In the genomic region with DNA sequence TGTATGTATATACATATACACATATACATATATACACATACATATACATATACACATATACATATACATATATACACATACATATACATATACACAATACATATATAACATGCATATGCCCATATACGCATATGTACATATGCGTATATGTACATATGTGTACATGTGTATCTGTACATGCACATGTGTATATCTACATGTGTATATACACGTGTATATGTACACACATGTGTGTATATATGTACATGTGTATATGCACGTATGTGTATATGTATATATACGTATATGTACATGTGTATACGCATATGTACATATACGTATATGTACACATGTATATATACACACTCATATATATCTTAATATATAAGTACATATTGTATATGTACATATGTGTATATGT, we compare ENCODE assay signal across 8 cellular contexts.
"Had no signal": no experiment of that assay in that cellular context is flagged by ENCODE, and none has a peak within 500 bp of the region (broad histone marks: within the 10 kb centered on the region; RNA-seq: fewer than 3 reads in every experiment).

No MANE protein-coding gene starts in this region.

- FAIRE-seq: H1, H54, K562 had no signal

- DNase-seq: H9, HCEC 1CT, IMR-90, KG1 had no signal

- ATAC-seq: GM23338, K562 had no signal
